Comparison of ENCODE assay signal across 11 cellular contexts in the genomic region with DNA sequence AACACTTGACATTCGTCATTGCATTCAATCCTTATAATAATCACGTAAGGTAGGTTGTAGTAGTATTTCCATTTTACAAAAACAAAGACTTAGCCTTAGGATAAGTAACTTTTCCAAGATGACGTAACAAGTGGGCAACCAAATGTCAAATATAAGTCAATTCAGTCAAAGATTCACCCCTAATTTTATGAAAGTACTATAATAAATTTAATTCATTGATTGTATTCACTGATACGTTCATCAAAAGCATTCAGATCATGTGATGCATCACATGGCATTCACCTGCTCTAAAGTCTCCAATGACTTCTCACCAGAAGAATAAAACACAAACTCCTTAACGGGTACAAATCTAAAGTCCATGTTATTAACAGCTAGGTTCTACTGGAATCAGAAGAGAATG. TPM values are rescaled to one million over a fixed set of nuclear protein-coding genes. Genes with fewer than 3 reads are reported as not detected.
DNase-seq lines count a peak whose midpoint lies in the region; ATAC-seq, FAIRE-seq and TF ChIP-seq lines count a peak whose summit lies in the region.
"Had no signal": no experiment of that assay in that cellular context is flagged by ENCODE, and none has a peak within 500 bp of the region (broad histone marks: within the 10 kb centered on the region; RNA-seq: fewer than 3 reads in every experiment).

No MANE protein-coding gene starts in this region.

- peak overlapping the region; percentile 42 for H3K4me3 Mint-ChIP-seq in activated T-cell treated with anti-CD3 and anti-CD28 coated beads, Interleukin-2, amount 50 U/mL, for 4 hours
- H3K4me3 Mint-ChIP-seq in astrocyte (ENCODE audit: unreplicated experiment): no peak overlapping the region

- H3K9me3 ChIP-seq in astrocyte (ENCODE audit: insufficient read depth, low read depth, low read length): no peaks in the 10 kb centered on the region
- no peaks in the 10 kb centered on the region for H3K9me3 ChIP-seq in aorta (ENCODE audit: control insufficient read depth, low read length)

- H3K36me3 ChIP-seq in astrocyte (ENCODE audit: insufficient read depth, low read length): no peaks in the 10 kb centered on the region
- H3K36me3 ChIP-seq in aorta (ENCODE audit: control insufficient read depth in 1 of 2, insufficient read depth in 2 of 2, low read length in 1 of 2): no peaks in the 10 kb centered on the region

- TF ChIP-seq CTCF in astrocyte (IDR thresholded peaks at IDR 0.05; ENCODE audit: insufficient read depth, low read depth, low read length) (no peak), retinal pigment epithelial cell (conservative IDR thresholded peaks at IDR 0.05; ENCODE audit: low read depth, low read length) (no peak)

- DNase-seq in activated T-cell treated with anti-CD3 and anti-CD28 coated beads, Interleukin-2, amount 50 U/mL, for 4 hours: no peak
- DNase-seq in activated T-cell treated with anti-CD3 and anti-CD28 coated beads for 4 hours (no peak), NAMALWA (ENCODE audit: low spot score) (peak; percentile 14), astrocyte (ENCODE audit: low read depth) (no peak), retinal pigment epithelial cell (ENCODE audit: low read depth) (no peak), NCI-H82 treated with DMSO at 0.1 percent for 48 hours (lab: John Stamatoyannopoulos, UW; ENCODE audit: unreplicated experiment) (no peak), aorta (no peak)
- DNase-seq: HCEC 1CT; naive thymus-derived CD8-positive, alpha-beta T cell; NCI-H226 had no signal

- H3K4me3 ChIP-seq in astrocyte (ENCODE audit: insufficient read depth, low read depth, low read length) (no peak overlapping the region), retinal pigment epithelial cell (ENCODE audit: low read length) (peak overlapping the region; percentile 77), aorta (ENCODE audit: low read length in 2 of 2) (no peak overlapping the region)

- no peak overlapping the region for H2AFZ ChIP-seq in astrocyte (ENCODE audit: low read depth, low read length)

- 86% methylated on average over 5 of the region's 5 CpGs for WGBS in aorta, 2 donors

- peaks cover 36% of the 10 kb centered on the region for H3K4me1 Mint-ChIP-seq in activated T-cell treated with anti-CD3 and anti-CD28 coated beads, Interleukin-2, amount 50 U/mL, for 4 hours (ENCODE audit: low read depth)
- peaks cover 13% of the 10 kb centered on the region for H3K4me1 Mint-ChIP-seq in astrocyte (ENCODE audit: low read depth, unreplicated experiment)

- FAIRE-seq in astrocyte (lab: Jason Lieb, UNC): no peak

- H3K9ac ChIP-seq in astrocyte (ENCODE audit: low read length): peak overlapping the region; percentile 24

- peak overlapping the region; percentile 89 for H3K4me2 ChIP-seq in astrocyte (ENCODE audit: low read length)

- H3K27me3 ChIP-seq in astrocyte (ENCODE audit: insufficient read depth, low read length) (no peaks in the 10 kb centered on the region), aorta (ENCODE audit: control insufficient read depth in 1 of 2, insufficient read depth in 2 of 2, low read length in 1 of 2) (no peaks in the 10 kb centered on the region)

- no peak overlapping the region for H3K27ac ChIP-seq in astrocyte (ENCODE audit: low read depth, low read length)
- no peak overlapping the region for H3K27ac ChIP-seq in aorta (ENCODE audit: low read depth in 1 of 2, low read length in 2 of 2)

- H3K27ac Mint-ChIP-seq in astrocyte (ENCODE audit: unreplicated experiment): no peak overlapping the region

- peaks cover 89% of the 10 kb centered on the region for H3K79me2 ChIP-seq in astrocyte (ENCODE audit: insufficient read depth, low read length)

- no peaks in the 10 kb centered on the region for H3K27me3 Mint-ChIP-seq in activated T-cell treated with anti-CD3 and anti-CD28 coated beads, Interleukin-2, amount 50 U/mL, for 4 hours (ENCODE audit: low read depth)
- no peaks in the 10 kb centered on the region for H3K27me3 Mint-ChIP-seq in astrocyte (ENCODE audit: low read depth, unreplicated experiment)
- H3K27me3 Mint-ChIP-seq: naive thymus-derived CD8-positive, alpha-beta T cell had no signal

- H3K36me3 Mint-ChIP-seq in activated T-cell treated with anti-CD3 and anti-CD28 coated beads, Interleukin-2, amount 50 U/mL, for 4 hours (ENCODE audit: insufficient read depth): no peaks in the 10 kb centered on the region
- H3K36me3 Mint-ChIP-seq in astrocyte (ENCODE audit: low read depth, unreplicated experiment): no peaks in the 10 kb centered on the region
- H3K36me3 Mint-ChIP-seq: naive thymus-derived CD8-positive, alpha-beta T cell had no signal

- H3K4me1 ChIP-seq in astrocyte (ENCODE audit: insufficient read depth, low read length) (peaks cover 7% of the 10 kb centered on the region), aorta (ENCODE audit: control insufficient read depth in 1 of 2, insufficient read depth in 2 of 2, low read length in 2 of 2) (peaks cover 0 to 2% of the 10 kb centered on the region in 2 donors)

- no peak for ATAC-seq in activated T-cell treated with anti-CD3 and anti-CD28 coated beads, Interleukin-2, amount 50 U/mL, for 4 hours
- ATAC-seq in aorta (ENCODE audit: low FRiP score) (no peak), GM19463 (IDR thresholded peaks at IDR 0.05; ENCODE audit: unreplicated experiment) (no peak)
- ATAC-seq: naive thymus-derived CD8-positive, alpha-beta T cell had no signal

- intact Hi-C loops in aorta (cut with DNase I): loop anchor here in 1 of 2 donors (10.0 kb wide), 1 partner anchor 411 kb away; no protein-coding TSS in a partner anchor

- no peaks in the 10 kb centered on the region for H4K20me1 ChIP-seq in astrocyte (ENCODE audit: insufficient read depth, low read length)

- no peaks in the 10 kb centered on the region for H3K9me3 Mint-ChIP-seq in activated T-cell treated with anti-CD3 and anti-CD28 coated beads, Interleukin-2, amount 50 U/mL, for 4 hours
- no peaks in the 10 kb centered on the region for H3K9me3 Mint-ChIP-seq in astrocyte (ENCODE audit: unreplicated experiment)
- H3K9me3 Mint-ChIP-seq: naive thymus-derived CD8-positive, alpha-beta T cell had no signal

RNA-seq across cellular contexts. Expression of a gene that starts 2.1 kb away (rescaled TPM):
- total RNA-seq in activated T-cell treated with anti-CD3 and anti-CD28 coated beads, Interleukin-2, amount 50 U/mL, for 4 hours: 1 to 10 TPM; 2.8 to 4.0 (median 2.9) TPM
- total RNA-seq in astrocyte (2.5 and 3.8 TPM in 2 replicates), aorta (1 to 10 TPM in 1 of 2 donors, under 1 TPM in 1; 0.60 to 1.0 TPM)
- polyA plus RNA-seq in aorta: under 1 TPM; 0.05 to 0.88 TPM

RNA-seq across cellular contexts. Expression of a gene that starts 2.3 kb away (rescaled TPM):
- 10 to 100 TPM in 2 of 3 donors, 1 to 10 TPM in 1; 8.1 to 10.9 (median 10.2) TPM for total RNA-seq in activated T-cell treated with anti-CD3 and anti-CD28 coated beads, Interleukin-2, amount 50 U/mL, for 4 hours
- total RNA-seq in astrocyte: 10.8 and 13.7 TPM in 2 replicates
- 10 to 100 TPM; 16.3 to 19.2 TPM for total RNA-seq in aorta
- polyA plus RNA-seq in aorta: 1 to 10 TPM; 2.4 to 4.6 TPM
